Comparison of ENCODE assay signal across 37 cellular contexts in the genomic region with DNA sequence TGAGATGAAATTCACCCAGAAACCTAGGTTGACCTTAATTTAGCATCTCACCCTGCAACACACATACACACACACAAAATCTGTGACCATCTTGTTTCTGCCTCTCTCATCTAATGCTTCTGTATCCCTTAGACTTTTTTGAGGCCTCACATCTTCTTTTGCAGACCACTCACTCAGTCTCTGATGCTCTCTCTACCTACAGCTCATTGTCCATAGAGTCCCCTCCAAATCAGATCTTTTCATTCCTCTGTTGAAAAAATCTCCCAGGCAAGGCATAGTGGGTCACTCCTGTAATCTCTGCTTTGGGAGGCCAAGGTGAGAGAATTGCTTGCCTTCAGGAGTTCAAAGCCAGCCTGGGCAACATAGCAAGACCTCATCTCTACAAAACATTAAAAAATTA. TPM values are rescaled to one million over a fixed set of nuclear protein-coding genes. Genes with fewer than 3 reads are reported as not detected.
"Had no signal": no experiment of that assay in that cellular context is flagged by ENCODE, and none has a peak within 500 bp of the region (broad histone marks: within the 10 kb centered on the region; RNA-seq: fewer than 3 reads in every experiment).

No MANE protein-coding gene starts in this region.

- H3K36me3 ChIP-seq: MG63 had no signal

- H3K27ac ChIP-seq: KMS-11 had no signal

- H3K9ac ChIP-seq: KMS-11 had no signal

- H3K4me2 ChIP-seq: KMS-11 had no signal

- H3K4me3 ChIP-seq: MG63 had no signal

- H3K9me3 ChIP-seq: MG63 had no signal

- DNase-seq: Karpas-422, Kasumi-1, MG63, MM.1S, NCI-H1048, NCI-H1092, NCI-H1092 treated with DMSO at 0.1 percent for 48 hours, NCI-H1105, NCI-H1105 treated with DMSO at 0.1 percent for 48 hours, NCI-H1417, NCI-H1417 treated with DMSO at 0.1 percent for 48 hours, NCI-H1436, NCI-H1436 treated with DMSO at 0.1 percent for 48 hours, NCI-H146, NCI-H1694, NCI-H1694 treated with DMSO at 0.1 percent for 48 hours, NCI-H187, NCI-H187 treated with DMSO at 0.1 percent for 48 hours, NCI-H1930, NCI-H2029, NCI-H2029 treated with DMSO at 0.1 percent for 48 hours, NCI-H2081, NCI-H2081 treated with DMSO at 0.1 percent for 48 hours, NCI-H2107, NCI-H2171, NCI-H2171 treated with DMSO at 0.1 percent for 48 hours, NCI-H2227 treated with DMSO at 0.1 percent for 48 hours, NCI-H226, NCI-H345, NCI-H446, NCI-H446 treated with DMSO at 0.1 percent for 48 hours, NCI-H510A, NCI-H510A treated with DMSO at 0.1 percent for 48 hours had no signal

RNA-seq across cellular contexts. Expression of gene PAX2, which starts 17.6 kb away (rescaled TPM):
- total RNA-seq: LHCN-M2, MCF 10A, NCI-H460 had no signal
